Comparison of ENCODE assay signal across 28 cellular contexts in genomic region chr11:114989536-114989935, GRCh38.
"Had no signal": no experiment of that assay in that cellular context is flagged by ENCODE, and none has a peak within 500 bp of the region (broad histone marks: within the 10 kb centered on the region; RNA-seq: fewer than 3 reads in every experiment).

No MANE protein-coding gene starts in this region.

- ATAC-seq: activated CD4-positive, alpha-beta T cell treated with anti-CD3 and anti-CD28 coated beads for 36 hours; activated T-cell treated with anti-CD3 and anti-CD28 coated beads, Interleukin-2, amount 50 U/mL, for 72 hours; body of pancreas; effector memory CD8-positive, alpha-beta T cell; gastroesophageal sphincter; T-helper 17 cell had no signal

- H3K27ac ChIP-seq: body of pancreas, esophagus squamous epithelium, gastroesophageal sphincter had no signal

- H3K9me3 ChIP-seq: body of pancreas, esophagus squamous epithelium, gastroesophageal sphincter had no signal

- H3K36me3 ChIP-seq: esophagus squamous epithelium, gastroesophageal sphincter had no signal

- H3K4me1 ChIP-seq: body of pancreas, gastroesophageal sphincter had no signal

- H3K4me3 ChIP-seq: body of pancreas, esophagus squamous epithelium, gastroesophageal sphincter had no signal

- DNase-seq: activated CD4-positive, alpha-beta memory T cell treated with anti-CD3 and anti-CD28 coated beads, Interleukin-2, amount 10 ng/mL, durations not matched to agents 7 days and 5 days; activated CD4-positive, alpha-beta T cell treated with anti-CD3 and anti-CD28 coated beads for 36 hours; activated CD4-positive, alpha-beta T cell treated with anti-CD3 and anti-CD28 coated beads, Interleukin-2, amount 10 ng/mL, durations not matched to agents 7 days and 5 days; activated CD4-positive, alpha-beta T cell treated with anti-CD3 and anti-CD28 coated beads, Interleukin-2, amount 50 U/mL, for 4 hours; activated CD4-positive, CD25-positive, alpha-beta regulatory T cell; activated CD4-positive, CD25-positive, alpha-beta regulatory T cell treated with anti-CD3 and anti-CD28 coated beads, Interleukin-2, amount 50 U/mL, for 72 hours; activated CD8-positive, alpha-beta memory T cell treated with anti-CD3 and anti-CD28 coated beads, Interleukin-2, amount 50 U/mL, for 48 hours; activated gamma-delta T cell; activated naive CD4-positive, alpha-beta T cell; activated naive CD4-positive, alpha-beta T cell treated with anti-CD3 and anti-CD28 coated beads, Interleukin-2, amount 10 ng/mL, durations not matched to agents 7 days and 5 days; activated T-cell treated with anti-CD3 and anti-CD28 coated beads for 4 hours; activated T-cell treated with anti-CD3 and anti-CD28 coated beads, Interleukin-2, amount 50 U/mL, for 24 hours; activated T-cell treated with anti-CD3 and anti-CD28 coated beads, Interleukin-2, amount 50 U/mL, for 72 hours; amygdala; aorta; body of pancreas; caudate nucleus; cortex of kidney; dermis blood vessel endothelial cell; effector CD4-positive, alpha-beta T cell; effector memory CD8-positive, alpha-beta T cell; erythroblast; esophagus squamous epithelium; foreskin melanocyte; T-helper 1 cell; T-helper 17 cell; T1000 had no signal

- H3K27me3 ChIP-seq: body of pancreas, esophagus squamous epithelium had no signal
